ENCODE assay signal across 36 cellular contexts in genomic region chr12:127247937-127248336, GRCh38.
A peak's percentile ranks its signal among the peaks of the same experiment; 100 is the strongest.
DNase-seq lines count a peak whose midpoint lies in the region; ATAC-seq, FAIRE-seq and TF ChIP-seq lines count a peak whose summit lies in the region.
"Had no signal": no experiment of that assay in that cellular context is flagged by ENCODE, and none has a peak within 500 bp of the region (broad histone marks: within the 10 kb centered on the region; RNA-seq: fewer than 3 reads in every experiment).

No MANE protein-coding gene starts in this region.

- peaks cover 4% of the 10 kb centered on the region for H3F3A ChIP-seq in neural cell (ENCODE audit: insufficient read depth, low read length, poor library complexity, severe bottlenecking)

- TF ChIP-seq POLR2A in K562 (conservative IDR thresholded peaks at IDR 0.05), result no peak

- H3K79me2 ChIP-seq in mammary epithelial cell (ENCODE audit: insufficient read depth, low read length) (no peaks in the 10 kb centered on the region), astrocyte (ENCODE audit: insufficient read depth, low read length) (no peaks in the 10 kb centered on the region), K562 (ENCODE audit: control insufficient read depth, insufficient read depth, low read length) (no peaks in the 10 kb centered on the region), neural cell (replicated peaks; ENCODE audit: insufficient read depth, low read length) (no peaks in the 10 kb centered on the region)

- no TSS peak for BruUV-seq in mammary epithelial cell (replicated peaks; lab: Mats Ljungman, UMichigan)
- BruUV-seq in MCF 10A (replicated peaks; lab: Mats Ljungman, UMichigan), result no TSS peak
- BruUV-seq in K562 (replicated peaks; lab: Mats Ljungman, UMichigan), result no TSS peak

- H3K9me3 ChIP-seq in mammary epithelial cell (replicated peaks; ENCODE audit: insufficient read depth, low read length), result no peaks in the 10 kb centered on the region
- H3K9me3 ChIP-seq in astrocyte (ENCODE audit: insufficient read depth, low read depth, low read length), result no peaks in the 10 kb centered on the region
- H3K9me3 ChIP-seq in K562 (replicated peaks; ENCODE audit: control insufficient read depth, insufficient read depth, low read depth, low read length), result no peaks in the 10 kb centered on the region
- H3K9me3 ChIP-seq in neural cell (ENCODE audit: low read length), result no peaks in the 10 kb centered on the region
- H3K9me3 ChIP-seq: A549, BE2C, BLaER1, Caco-2 had no signal

- H3K4me2 ChIP-seq in mammary epithelial cell (ENCODE audit: insufficient read depth, low read depth, low read length) (no peak overlapping the region), astrocyte (ENCODE audit: low read length) (no peak overlapping the region), K562 (ENCODE audit: insufficient read depth, low read length) (no peak overlapping the region), neural cell (ENCODE audit: low read length) (peak overlapping the region; percentile 53)
- H3K4me2 ChIP-seq: A549; BLaER1; BLaER1 treated with 17β-estradiol and CSF1 and Interleukin-3, amounts not matched to agents 10 nM and 100 nM had no signal

- FAIRE-seq in astrocyte (lab: Jason Lieb, UNC) (peak; percentile 76), K562 (lab: Jason Lieb, UNC) (no peak)
- FAIRE-seq: D721Med had no signal

- H3K36me3 Mint-ChIP-seq in MCF 10A (ENCODE audit: insufficient read depth, unreplicated experiment), result no peaks in the 10 kb centered on the region
- no peaks in the 10 kb centered on the region for H3K36me3 Mint-ChIP-seq in astrocyte (ENCODE audit: low read depth, unreplicated experiment)
- H3K36me3 Mint-ChIP-seq: CD14-positive monocyte; CD4-positive, alpha-beta memory T cell; CD4-positive, CD25-positive, alpha-beta regulatory T cell; CD8-positive, alpha-beta memory T cell; CD8-positive, alpha-beta T cell had no signal

- H3K9me1 ChIP-seq in K562 (ENCODE audit: control insufficient read depth, insufficient read depth, low read length), result no peaks in the 10 kb centered on the region

- no peak for TF ChIP-seq RAD21 in K562 (CRISPR knock-in tag; conservative IDR thresholded peaks at IDR 0.05 in 1 of 2, IDR thresholded peaks at IDR 0.05 in 1 of 2)
- TF ChIP-seq RAD21 in neural cell (conservative IDR thresholded peaks at IDR 0.05), result no peak

- 78% methylated on average over 4 of the region's 4 CpGs for WGBS in mammary epithelial cell (ENCODE audit: low coverage, missing lambda C conversion rate)
- 8% methylated on average over 4 of the region's 4 CpGs for WGBS in K562 (ENCODE audit: insufficient coverage, low coverage, missing lambda C conversion rate)

- peaks cover 15% of the 10 kb centered on the region for H3K4me1 Mint-ChIP-seq in MCF 10A (ENCODE audit: insufficient read depth, unreplicated experiment)
- H3K4me1 Mint-ChIP-seq in astrocyte (ENCODE audit: low read depth, unreplicated experiment), result no peaks in the 10 kb centered on the region
- H3K4me1 Mint-ChIP-seq: B cell; CD4-positive, alpha-beta memory T cell; CD4-positive, CD25-positive, alpha-beta regulatory T cell; CD8-positive, alpha-beta memory T cell had no signal

- no peak for TF ChIP-seq CTCF in mammary epithelial cell (conservative IDR thresholded peaks at IDR 0.05 in 1 of 2, IDR thresholded peaks at IDR 0.05 in 1 of 2; ENCODE audit: extremely low read depth in 1 of 2, insufficient read depth in 1 of 2, low read depth in 1 of 2, low read length in 2 of 2)
- no peak for TF ChIP-seq CTCF in MCF 10A (IDR thresholded peaks at IDR 0.05; ENCODE audit: unreplicated experiment)
- TF ChIP-seq CTCF in astrocyte (IDR thresholded peaks at IDR 0.05; ENCODE audit: insufficient read depth, low read depth, low read length), result no peak
- TF ChIP-seq CTCF in K562 (IDR thresholded peaks at IDR 0.05 in 2 of 3, conservative IDR thresholded peaks at IDR 0.05 in 1 of 3; ENCODE audit: insufficient read depth in 2 of 3, low read depth in 1 of 3, low read length in 3 of 3), result no peak
- no peak for TF ChIP-seq CTCF in neural cell (IDR thresholded peaks at IDR 0.05; ENCODE audit: poor library complexity, severe bottlenecking)

- POLR2A ChIA-PET in MCF 10A (lab: Yijun Ruan, JAX) (no interaction called here), K562 (lab: Yijun Ruan, JAX) (interaction anchor here (0.6 kb wide), 1 partner anchor 169 kb away, joined by 3 read pairs; no protein-coding TSS in a partner anchor)

- TF ChIP-seq EP300 in K562 (IDR thresholded peaks at IDR 0.05; ENCODE audit: low read length), result no peak
- peak; percentile 87 for TF ChIP-seq EP300 in neural cell (conservative IDR thresholded peaks at IDR 0.05; ENCODE audit: poor library complexity, severe bottlenecking)

- H2AFZ ChIP-seq in mammary epithelial cell (ENCODE audit: low read depth, low read length) (peak overlapping the region; percentile 45), astrocyte (ENCODE audit: low read depth, low read length) (no peak overlapping the region), K562 (ENCODE audit: low read depth, low read length) (no peak overlapping the region), neural cell (ENCODE audit: low read depth, low read length) (no peak overlapping the region)

- no peaks in the 10 kb centered on the region for H3K36me3 ChIP-seq in mammary epithelial cell (ENCODE audit: insufficient read depth, low read length)
- no peaks in the 10 kb centered on the region for H3K36me3 ChIP-seq in astrocyte (ENCODE audit: insufficient read depth, low read length)
- H3K36me3 ChIP-seq in K562 (ENCODE audit: control insufficient read depth, insufficient read depth, low read length), result no peaks in the 10 kb centered on the region
- no peaks in the 10 kb centered on the region for H3K36me3 ChIP-seq in neural cell (ENCODE audit: insufficient read depth, low read length)
- H3K36me3 ChIP-seq: BE2C; BLaER1; BLaER1 treated with 17β-estradiol and CSF1 and Interleukin-3, amounts not matched to agents 10 nM and 100 nM had no signal

- dilution Hi-C loops in mammary epithelial cell (cut with HindIII; ENCODE audit: low sequenced_read_pairs), result no loop called here

- DNase-seq in mammary epithelial cell, result no peak
- no peak for DNase-seq in MCF 10A (ENCODE audit: unreplicated experiment)
- no peak for DNase-seq in astrocyte (ENCODE audit: low read depth)
- DNase-seq in K562 (ENCODE audit: extremely low read depth in 1 of 4, low spot score in 3 of 4), result peak in 2 of 4 experiments; percentile 15
- no peak for DNase-seq in occipital lobe (lab: John Stamatoyannopoulos, UW)
- no peak for DNase-seq in activated T-cell treated with anti-CD3 and anti-CD28 coated beads, Interleukin-2, amount 50 U/mL, for 1 hour
- no peak for DNase-seq in posterior vena cava (ENCODE audit: low spot score)
- DNase-seq: 8988T; ACHN; AML-193; BE2C; C1 segment of cervical spinal cord; Caco-2; Calu3; CD4-positive, alpha-beta memory T cell; CD4-positive, alpha-beta T cell; CD4-positive, CD25-positive, alpha-beta regulatory T cell; CD8-positive, alpha-beta memory T cell; CD8-positive, alpha-beta T cell; COR-L47; DMS 273 treated with DMSO at 0.1 percent for 48 hours; DMS153; DMS53; DMS79; DMS79 treated with DMSO at 0.1 percent for 48 hours; DND-41; EL had no signal

- H3K27ac Mint-ChIP-seq in MCF 10A (ENCODE audit: low read depth, unreplicated experiment), result no peak overlapping the region
- H3K27ac Mint-ChIP-seq in astrocyte (ENCODE audit: unreplicated experiment), result no peak overlapping the region
- H3K27ac Mint-ChIP-seq: B cell; CD4-positive, alpha-beta T cell; CD4-positive, CD25-positive, alpha-beta regulatory T cell; CD8-positive, alpha-beta T cell had no signal

- no peak overlapping the region for H3K4me3 ChIP-seq in mammary epithelial cell (replicated peaks in 1 of 3; ENCODE audit: insufficient read depth in 1 of 3, low read depth in 2 of 3, low read length in 3 of 3)
- no peak overlapping the region for H3K4me3 ChIP-seq in astrocyte (ENCODE audit: insufficient read depth, low read depth, low read length)
- H3K4me3 ChIP-seq in K562, result no peak overlapping the region
- no peak overlapping the region for H3K4me3 ChIP-seq in neural cell (ENCODE audit: low read length)
- H3K4me3 ChIP-seq: A549; BLaER1; BLaER1 treated with 17β-estradiol and CSF1 and Interleukin-3, amounts not matched to agents 10 nM and 100 nM had no signal

- CTCF ChIA-PET in mammary epithelial cell (lab: Charles Lee; ENCODE audit: low non-redundant PET) (no interaction called here), MCF 10A (lab: Yijun Ruan, JAX) (no interaction called here), K562 (lab: Yijun Ruan, JAX; ENCODE audit: low intra/inter-chr PET ratio) (no interaction called here)

- no peak overlapping the region for H3K9ac ChIP-seq in mammary epithelial cell (ENCODE audit: insufficient read depth, low read length)
- no peak overlapping the region for H3K9ac ChIP-seq in astrocyte (ENCODE audit: low read length)
- H3K9ac ChIP-seq in K562 (ENCODE audit: insufficient read depth in 1 of 2, low read depth in 2 of 2, low read length in 2 of 2), result no peak overlapping the region
- H3K9ac ChIP-seq in neural cell (ENCODE audit: low read length), result no peak overlapping the region
- H3K9ac ChIP-seq: BLaER1; BLaER1 treated with 17β-estradiol and CSF1 and Interleukin-3, amounts not matched to agents 10 nM and 100 nM had no signal

- no peaks in the 10 kb centered on the region for H3K9me3 Mint-ChIP-seq in MCF 10A (ENCODE audit: unreplicated experiment)
- peaks cover 7% of the 10 kb centered on the region for H3K9me3 Mint-ChIP-seq in astrocyte (ENCODE audit: unreplicated experiment)
- H3K9me3 Mint-ChIP-seq: CD4-positive, alpha-beta T cell; CD8-positive, alpha-beta memory T cell; CD8-positive, alpha-beta T cell had no signal

- intact Hi-C loops in mammary epithelial cell (cut with micrococcal nuclease) (no loop called here), MCF 10A (cut with micrococcal nuclease) (no loop called here), K562 (cut with micrococcal nuclease) (no loop called here), posterior vena cava (cut with DNase I) (no loop called here)

- H3K4me1 ChIP-seq in mammary epithelial cell (ENCODE audit: insufficient read depth, low read length) (peaks cover 11% of the 10 kb centered on the region), astrocyte (ENCODE audit: insufficient read depth, low read length) (no peaks in the 10 kb centered on the region), K562 (replicated peaks in 1 of 2; ENCODE audit: control insufficient read depth in 2 of 2, insufficient read depth in 2 of 2, low read length in 2 of 2) (no peaks in the 10 kb centered on the region)
- H3K4me1 ChIP-seq: A549, BE2C, Caco-2 had no signal

- ATAC-seq in K562, result no peak
- ATAC-seq: A549; CD8-positive, alpha-beta T cell had no signal

- H4K20me1 ChIP-seq in mammary epithelial cell (ENCODE audit: insufficient read depth, low read length), result no peaks in the 10 kb centered on the region
- H4K20me1 ChIP-seq in astrocyte (ENCODE audit: insufficient read depth, low read length), result no peaks in the 10 kb centered on the region
- no peaks in the 10 kb centered on the region for H4K20me1 ChIP-seq in K562 (replicated peaks; ENCODE audit: control insufficient read depth, insufficient read depth, low read length)
- no peaks in the 10 kb centered on the region for H4K20me1 ChIP-seq in neural cell (ENCODE audit: insufficient read depth)
- H4K20me1 ChIP-seq: BLaER1; BLaER1 treated with 17β-estradiol and CSF1 and Interleukin-3, amounts not matched to agents 10 nM and 100 nM had no signal

- H3K27me3 Mint-ChIP-seq in MCF 10A (ENCODE audit: insufficient read depth, unreplicated experiment) (no peaks in the 10 kb centered on the region), astrocyte (ENCODE audit: low read depth, unreplicated experiment) (no peaks in the 10 kb centered on the region)
- H3K27me3 Mint-ChIP-seq: B cell; CD4-positive, CD25-positive, alpha-beta regulatory T cell had no signal

- H3K27ac ChIP-seq in mammary epithelial cell (ENCODE audit: insufficient read depth, low read depth, low read length), result no peak overlapping the region
- H3K27ac ChIP-seq in astrocyte (ENCODE audit: low read depth, low read length), result no peak overlapping the region
- no peak overlapping the region for H3K27ac ChIP-seq in K562 (ENCODE audit: extremely low read depth, low read depth, low read length)
- peak overlapping the region; percentile 57 for H3K27ac ChIP-seq in neural cell (ENCODE audit: low read length)
- H3K27ac ChIP-seq: 22Rv1; A549; BLaER1; BLaER1 treated with 17β-estradiol and CSF1 and Interleukin-3, amounts not matched to agents 10 nM and 100 nM; C4-2B had no signal

- H3K4me3 Mint-ChIP-seq in MCF 10A (ENCODE audit: unreplicated experiment), result no peak overlapping the region
- H3K4me3 Mint-ChIP-seq in astrocyte (ENCODE audit: unreplicated experiment), result no peak overlapping the region
- H3K4me3 Mint-ChIP-seq: B cell; CD14-positive monocyte; CD4-positive, alpha-beta memory T cell; CD4-positive, alpha-beta T cell; CD4-positive, CD25-positive, alpha-beta regulatory T cell; CD8-positive, alpha-beta memory T cell; CD8-positive, alpha-beta T cell had no signal

- H3K27me3 ChIP-seq in mammary epithelial cell (ENCODE audit: insufficient read depth, low read length), result no peaks in the 10 kb centered on the region
- H3K27me3 ChIP-seq in astrocyte (ENCODE audit: insufficient read depth, low read length), result no peaks in the 10 kb centered on the region
- no peaks in the 10 kb centered on the region for H3K27me3 ChIP-seq in K562 (ENCODE audit: control insufficient read depth in 2 of 2, insufficient read depth in 2 of 2, low read length in 2 of 2)
- H3K27me3 ChIP-seq in neural cell (ENCODE audit: insufficient read depth, low read depth, low read length), result no peaks in the 10 kb centered on the region
- H3K27me3 ChIP-seq: BE2C; BLaER1; BLaER1 treated with 17β-estradiol and CSF1 and Interleukin-3, amounts not matched to agents 10 nM and 100 nM had no signal

- in situ Hi-C loops in mammary epithelial cell (cut with MboI; ENCODE audit: low sequenced_read_pairs in 2 of 2) (no loop called here), K562 (cut with MboI) (no loop called here)

- H3K9me2 ChIP-seq in neural cell (ENCODE audit: insufficient read depth, low read length), result no peaks in the 10 kb centered on the region
